Comparison of ENCODE assay signal across 22 cellular contexts in genomic region chr3:47392933-47393332, GRCh38. TPM values are rescaled to one million over a fixed set of nuclear protein-coding genes. Genes with fewer than 3 reads are reported as not detected.
A peak's percentile ranks its signal among the peaks of the same experiment; 100 is the strongest.
DNase-seq lines count a peak whose midpoint lies in the region; ATAC-seq and TF ChIP-seq lines count a peak whose summit lies in the region.
"Had no signal": no experiment of that assay in that cellular context is flagged by ENCODE, and none has a peak within 500 bp of the region (broad histone marks: within the 10 kb centered on the region; RNA-seq: fewer than 3 reads in every experiment).

No MANE protein-coding gene starts in this region.

- no peak overlapping the region for H3K4me3 ChIP-seq in CD4-positive, CD25-positive, alpha-beta regulatory T cell (ENCODE audit: low read depth, low read length)
- H3K4me3 ChIP-seq in CD8-positive, alpha-beta memory T cell (ENCODE audit: low read length) = no peak overlapping the region
- H3K4me3 ChIP-seq: BLaER1, SK-N-MC had no signal

- intact Hi-C loops in CD14-positive monocyte (cut with micrococcal nuclease) = no loop called here

- no peak overlapping the region for H3K4me3 Mint-ChIP-seq in CD4-positive, CD25-positive, alpha-beta regulatory T cell
- peak overlapping the region in 1 of 7 donors; percentile 9 for H3K4me3 Mint-ChIP-seq in CD8-positive, alpha-beta memory T cell
- H3K4me3 Mint-ChIP-seq in WTC11 (no peak overlapping the region), CD14-positive monocyte (no peak overlapping the region)
- H3K4me3 Mint-ChIP-seq in naive thymus-derived CD8-positive, alpha-beta T cell = peak overlapping the region in 1 of 10 donors; percentile 48

- no peaks in the 10 kb centered on the region for H3K9me3 Mint-ChIP-seq in CD4-positive, CD25-positive, alpha-beta regulatory T cell
- no peaks in the 10 kb centered on the region for H3K9me3 Mint-ChIP-seq in CD8-positive, alpha-beta memory T cell
- H3K9me3 Mint-ChIP-seq in WTC11 (no peaks in the 10 kb centered on the region), CD14-positive monocyte (peaks cover 0 to 2% (median 0%) of the 10 kb centered on the region in 7 donors)
- H3K9me3 Mint-ChIP-seq in naive thymus-derived CD8-positive, alpha-beta T cell = no peaks in the 10 kb centered on the region

- H3K27me3 ChIP-seq in CD4-positive, CD25-positive, alpha-beta regulatory T cell (ENCODE audit: control insufficient read depth, insufficient read depth, low read length) = no peaks in the 10 kb centered on the region
- no peaks in the 10 kb centered on the region for H3K27me3 ChIP-seq in CD8-positive, alpha-beta memory T cell (ENCODE audit: insufficient read depth, low read length, poor library complexity, severe bottlenecking)
- H3K27me3 ChIP-seq: BLaER1 had no signal

- H3K4me1 ChIP-seq in CD4-positive, CD25-positive, alpha-beta regulatory T cell (ENCODE audit: control insufficient read depth, insufficient read depth, low read length, poor library complexity, severe bottlenecking) = no peaks in the 10 kb centered on the region
- H3K4me1 ChIP-seq in CD8-positive, alpha-beta memory T cell (ENCODE audit: insufficient read depth, low read length) = peaks cover 8% of the 10 kb centered on the region

- H3K27ac ChIP-seq in CD4-positive, CD25-positive, alpha-beta regulatory T cell (ENCODE audit: insufficient read depth, low read length, poor library complexity, severe bottlenecking) = no peak overlapping the region
- no peak overlapping the region for H3K27ac ChIP-seq in CD8-positive, alpha-beta memory T cell (ENCODE audit: low read depth, low read length)
- H3K27ac ChIP-seq: BLaER1, HL-60, SK-N-MC had no signal

- peaks cover 9% of the 10 kb centered on the region for H3K36me3 Mint-ChIP-seq in CD4-positive, CD25-positive, alpha-beta regulatory T cell
- H3K36me3 Mint-ChIP-seq in CD8-positive, alpha-beta memory T cell = peaks cover 0 to 43% (median 9%) of the 10 kb centered on the region in 3 donors
- H3K36me3 Mint-ChIP-seq in WTC11 = peaks cover 14% of the 10 kb centered on the region
- H3K36me3 Mint-ChIP-seq in naive thymus-derived CD8-positive, alpha-beta T cell = peaks cover 0 to 49% (median 3%) of the 10 kb centered on the region in 3 donors
- H3K36me3 Mint-ChIP-seq in CD14-positive monocyte = peaks cover 23 to 56% of the 10 kb centered on the region in 2 donors

- POLR2A ChIA-PET in CD8-positive, alpha-beta memory T cell (lab: Charles Lee) = no interaction called here
- POLR2A ChIA-PET in WTC11 (lab: Charles Lee) = no interaction called here
- POLR2A ChIA-PET in naive thymus-derived CD8-positive, alpha-beta T cell (lab: Charles Lee) = interaction anchor here (0.5 kb wide), 1 partner anchor 126 kb away, joined by 3 read pairs; no protein-coding TSS in a partner anchor

- TF ChIP-seq CTCF in WTC11 (IDR thresholded peaks at IDR 0.05) (no peak), CD14-positive monocyte (IDR thresholded peaks at IDR 0.05) (no peak)

- peaks cover 13 to 43% (median 31%) of the 10 kb centered on the region in 4 donors for H3K4me1 Mint-ChIP-seq in CD4-positive, CD25-positive, alpha-beta regulatory T cell
- H3K4me1 Mint-ChIP-seq in CD8-positive, alpha-beta memory T cell = peaks cover 24 to 54% (median 41%) of the 10 kb centered on the region in 3 donors
- H3K4me1 Mint-ChIP-seq in WTC11 = peaks cover 4% of the 10 kb centered on the region
- peaks cover 19 to 56% (median 43%) of the 10 kb centered on the region in 4 donors for H3K4me1 Mint-ChIP-seq in naive thymus-derived CD8-positive, alpha-beta T cell
- peaks cover 6% of the 10 kb centered on the region for H3K4me1 Mint-ChIP-seq in CD14-positive monocyte

- peak overlapping the region in 2 of 3 donors; percentile 69 to 80 for H3K27ac Mint-ChIP-seq in CD4-positive, CD25-positive, alpha-beta regulatory T cell
- peak overlapping the region in 6 of 8 donors; percentile 21 to 90 (median 50) for H3K27ac Mint-ChIP-seq in CD8-positive, alpha-beta memory T cell
- peak overlapping the region; percentile 79; the same call in 1 of the 2 replicates for H3K27ac Mint-ChIP-seq in WTC11
- peak overlapping the region in 6 of 10 donors; percentile 17 to 84 (median 58) for H3K27ac Mint-ChIP-seq in naive thymus-derived CD8-positive, alpha-beta T cell
- no peak overlapping the region for H3K27ac Mint-ChIP-seq in CD14-positive monocyte

- H3K27me3 Mint-ChIP-seq in CD4-positive, CD25-positive, alpha-beta regulatory T cell = no peaks in the 10 kb centered on the region
- no peaks in the 10 kb centered on the region for H3K27me3 Mint-ChIP-seq in CD8-positive, alpha-beta memory T cell
- H3K27me3 Mint-ChIP-seq in WTC11 (ENCODE audit: low read depth) (no peaks in the 10 kb centered on the region), CD14-positive monocyte (ENCODE audit: low read depth in 3 of 3) (peaks cover 0 to 1% (median under 1%) of the 10 kb centered on the region in 3 donors)
- no peaks in the 10 kb centered on the region for H3K27me3 Mint-ChIP-seq in naive thymus-derived CD8-positive, alpha-beta T cell

- no peak for ATAC-seq in CD4-positive, CD25-positive, alpha-beta regulatory T cell (ENCODE audit: low read depth in 2 of 2)
- ATAC-seq in WTC11 (no peak), GM21717 (IDR thresholded peaks at IDR 0.05; ENCODE audit: unreplicated experiment) (no peak), HG03045 (IDR thresholded peaks at IDR 0.05; ENCODE audit: unreplicated experiment) (no peak)
- ATAC-seq in naive thymus-derived CD8-positive, alpha-beta T cell = no peak

- H3K9me3 ChIP-seq in CD4-positive, CD25-positive, alpha-beta regulatory T cell (ENCODE audit: control insufficient read depth in 2 of 2, low read length in 2 of 2) = no peaks in the 10 kb centered on the region
- H3K9me3 ChIP-seq in CD8-positive, alpha-beta memory T cell (ENCODE audit: low read length) = no peaks in the 10 kb centered on the region
- H3K9me3 ChIP-seq: BLaER1 had no signal

- no peak for DNase-seq in CD4-positive, CD25-positive, alpha-beta regulatory T cell
- no peak for DNase-seq in CD8-positive, alpha-beta memory T cell
- DNase-seq in WTC11 (ENCODE audit: low spot score) (no peak), HCEC 1CT (no peak), CD14-positive monocyte (ENCODE audit: low spot score) (no peak)
- no peak for DNase-seq in naive thymus-derived CD8-positive, alpha-beta T cell
- DNase-seq: Calu3, DND-41, NCI-H1092, NCI-H1417 treated with DMSO at 0.1 percent for 48 hours, NCI-H1694 treated with DMSO at 0.1 percent for 48 hours, NCI-H2081, NCI-H2227 treated with DMSO at 0.1 percent for 48 hours, NCI-H510A, NCI-H69, RPMI8226, SHP77 treated with DMSO at 0.1 percent for 48 hours had no signal

- CTCF ChIA-PET in CD8-positive, alpha-beta memory T cell (lab: Charles Lee) = no interaction called here
- CTCF ChIA-PET in WTC11 (lab: Charles Lee) = interaction anchor here (1.3 kb wide), 1 partner anchor 142 kb away, joined by 3 read pairs; no protein-coding TSS in a partner anchor

- peaks cover 29% of the 10 kb centered on the region for H3K36me3 ChIP-seq in CD4-positive, CD25-positive, alpha-beta regulatory T cell (ENCODE audit: control insufficient read depth, insufficient read depth, low read length)
- peaks cover 9% of the 10 kb centered on the region for H3K36me3 ChIP-seq in CD8-positive, alpha-beta memory T cell (ENCODE audit: insufficient read depth, low read length)

TF ChIP-seq in WTC11, 78 proteins besides CTCF, POLR2A, EP300 and RAD21:
- TF ChIP-seq ZNF416 (CRISPR knock-in tag; IDR thresholded peaks at IDR 0.05) (no peak), USF2 (CRISPR knock-in tag; IDR thresholded peaks at IDR 0.05) (no peak), ZBTB21 (CRISPR knock-in tag; IDR thresholded peaks at IDR 0.05; ENCODE audit: borderline replicate concordance) (no peak), MLX (CRISPR knock-in tag; IDR thresholded peaks at IDR 0.05) (no peak), FOXK1 (CRISPR knock-in tag; IDR thresholded peaks at IDR 0.05) (no peak)

RNA-seq across cellular contexts. Expression of gene PTPN23, which starts 12.1 kb away (rescaled TPM):
- 54.2 TPM for total RNA-seq in CD4-positive, CD25-positive, alpha-beta regulatory T cell
- 1 to 10 TPM; 1.0 to 4.3 (median 2.2) TPM for polyA plus RNA-seq in CD4-positive, CD25-positive, alpha-beta regulatory T cell
- total RNA-seq in CD8-positive, alpha-beta memory T cell = 10 to 100 TPM; 30.5 to 36.1 TPM
- polyA plus RNA-seq in CD8-positive, alpha-beta memory T cell = 4.4 TPM
- 44.1 to 53.5 TPM (median 49.8 TPM) in 3 replicates for total RNA-seq in WTC11 (2021)
- total RNA-seq in naive thymus-derived CD8-positive, alpha-beta T cell = 10 to 100 TPM; 49.7 to 63.8 TPM
- 1 to 10 TPM; 3.0 to 3.9 (median 3.8) TPM for polyA plus RNA-seq in naive thymus-derived CD8-positive, alpha-beta T cell
- 1 to 10 TPM; 1.2 to 1.3 TPM for polyA plus RNA-seq in CD14-positive monocyte

Comparison
In these comparisons a context has a peak if more than half of its experiments do, and no peak if none do; other contexts are left out.
1. H3K27ac Mint-ChIP-seq: peak in CD4-positive, CD25-positive, alpha-beta regulatory T cell (2 of 3), CD8-positive, alpha-beta memory T cell (6 of 8), WTC11 (single experiment) and naive thymus-derived CD8-positive, alpha-beta T cell (6 of 10); none in CD14-positive monocyte (0 of 7).